8 cellular contexts compared by ENCODE assay signal in the genomic region with DNA sequence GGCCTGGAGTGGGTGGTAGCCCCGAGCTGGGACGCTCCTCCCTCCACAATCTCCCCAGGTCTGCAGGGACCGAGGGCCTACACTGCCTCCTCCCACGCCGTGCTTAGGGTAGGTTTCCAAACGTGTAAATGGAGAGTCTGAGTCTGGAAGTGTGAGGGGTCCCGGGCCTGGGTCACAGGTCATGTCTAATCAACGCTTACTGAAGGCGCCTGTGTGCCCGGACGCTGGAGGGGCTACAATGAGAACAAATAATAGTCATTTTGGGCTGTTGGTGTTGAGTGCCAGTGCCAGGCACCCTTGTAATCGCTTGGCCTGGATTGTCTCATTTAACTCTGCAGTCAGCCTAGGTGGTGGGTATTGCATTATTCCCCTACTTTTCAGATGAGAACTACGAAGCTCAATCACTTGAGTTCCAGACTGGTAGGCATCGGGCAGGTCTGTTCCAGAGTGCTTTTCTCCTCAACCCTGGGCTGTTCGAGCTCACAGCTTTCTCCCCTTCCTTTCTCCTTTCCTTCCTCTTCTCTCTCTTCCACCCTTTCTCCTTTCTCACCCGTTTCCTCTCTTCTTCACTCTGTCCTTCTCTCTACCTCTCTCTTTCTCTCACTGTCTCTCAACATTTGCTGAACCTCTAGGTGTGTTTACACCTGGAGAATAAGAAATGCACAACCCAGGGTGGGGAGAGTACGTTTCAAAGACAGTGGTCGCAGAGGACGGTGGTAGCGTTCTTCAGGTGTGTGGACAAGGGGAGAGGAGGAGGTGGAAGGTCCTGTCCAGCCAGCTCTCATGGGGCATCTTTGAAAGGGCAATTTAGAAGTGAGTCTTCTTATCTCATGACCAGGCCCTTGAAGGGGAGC. TPM values are rescaled to one million over a fixed set of nuclear protein-coding genes. Genes with fewer than 3 reads are reported as not detected.
DNase-seq lines count a peak whose midpoint lies in the region; ATAC-seq and TF ChIP-seq lines count a peak whose summit lies in the region.

No MANE protein-coding gene starts in this region.

- TF ChIP-seq POLR2A in esophagus muscularis mucosa (IDR thresholded peaks at IDR 0.05; ENCODE audit: low read depth) = no peak

- H3K27me3 ChIP-seq in DND-41 (ENCODE audit: insufficient read depth, low read length, poor library complexity) (no peaks in the 10 kb centered on the region), esophagus muscularis mucosa (no peaks in the 10 kb centered on the region)

- H3K79me2 ChIP-seq in DND-41 (ENCODE audit: insufficient read depth, low read length) = peaks cover 16% of the 10 kb centered on the region

- peak overlapping the region; percentile 92 for H3K4me2 ChIP-seq in DND-41 (ENCODE audit: insufficient read depth, low read length)

- H3K9me3 ChIP-seq in DND-41 (ENCODE audit: insufficient read depth, low read length, severe bottlenecking) = no peaks in the 10 kb centered on the region
- H3K9me3 ChIP-seq in esophagus muscularis mucosa = no peaks in the 10 kb centered on the region

- ATAC-seq in DND-41 (ENCODE audit: insufficient read depth, low read depth) = no peak
- peak; percentile 21 for ATAC-seq in GM21723 (IDR thresholded peaks at IDR 0.05; ENCODE audit: unreplicated experiment)

- peaks cover 26% of the 10 kb centered on the region for H3K4me1 ChIP-seq in DND-41 (ENCODE audit: insufficient read depth, low read length)
- H3K4me1 ChIP-seq in esophagus muscularis mucosa = peaks cover 17 to 71% (median 57%) of the 10 kb centered on the region in 4 donors

- peaks cover 12% of the 10 kb centered on the region for H3K36me3 ChIP-seq in DND-41 (ENCODE audit: insufficient read depth, low read length)
- peaks cover 2 to 15% (median 10%) of the 10 kb centered on the region in 4 donors for H3K36me3 ChIP-seq in esophagus muscularis mucosa

- peak overlapping the region; percentile 99 for H3K9ac ChIP-seq in DND-41 (ENCODE audit: low read depth, low read length)

- H2AFZ ChIP-seq in DND-41 (ENCODE audit: low read depth, low read length) = peak overlapping the region; percentile 90; the same call in 1 of the 2 replicates

- intact Hi-C loops in esophagus muscularis mucosa (cut with DNase I) = no loop called here

- CTCF ChIA-PET in RWPE1 (lab: Yijun Ruan, JAX) = interaction anchor here (0.9 kb wide), 1 partner anchor 341 kb away, joined by 7 read pairs; no protein-coding TSS in a partner anchor

- no peak for DNase-seq in DND-41
- peak; percentile 55 for DNase-seq in RWPE1 (ENCODE audit: low spot score)
- DNase-seq in esophagus muscularis mucosa (ENCODE audit: extremely low spot score) = no peak
- DNase-seq in pons (ENCODE audit: low spot score) = peak; percentile 9
- DNase-seq in MV-4-11 (lab: John Stamatoyannopoulos, UW) = no peak
- no peak for DNase-seq in AG20443 (ENCODE audit: low spot score)
- DNase-seq in stimulated activated CD4-positive, alpha-beta T cell treated with anti-CD3 and anti-CD28 coated beads, Interleukin-4, amount 100 ng/mL, for 1 hour = no peak

- TF ChIP-seq CTCF in DND-41 (IDR thresholded peaks at IDR 0.05; ENCODE audit: borderline replicate concordance, extremely low read depth, low read length, poor library complexity, severe bottlenecking) = no peak
- TF ChIP-seq CTCF in RWPE1 (conservative IDR thresholded peaks at IDR 0.05; ENCODE audit: low read depth) = no peak
- no peak for TF ChIP-seq CTCF in esophagus muscularis mucosa (IDR thresholded peaks at IDR 0.05)

- POLR2A ChIA-PET in RWPE1 (lab: Yijun Ruan, JAX; ENCODE audit: low non-redundant PET) = interaction anchor here (0.6 to 1.5 kb wide), 3 partner anchors 18 to 334 kb away, joined by 3 read pairs; partner anchors contain the start of genes EMC1 and MRTO4

- 54% methylated on average over 15 of the region's 20 CpGs for WGBS in esophagus muscularis mucosa

- H4K20me1 ChIP-seq in DND-41 (ENCODE audit: insufficient read depth, low read length) = peaks cover 10% of the 10 kb centered on the region; the same call in 1 of the 2 replicates

- no peak for TF ChIP-seq EP300 in esophagus muscularis mucosa (IDR thresholded peaks at IDR 0.05)

- H3K4me3 ChIP-seq in DND-41 (ENCODE audit: low read depth in 1 of 2, low read length in 2 of 2) = peak overlapping the region; percentile 36 to 79; a peak in 3 of 4 replicates
- H3K4me3 ChIP-seq in esophagus muscularis mucosa = peak overlapping the region; percentile 71 to 91 (median 80)

- peak overlapping the region; percentile 79 for H3K27ac ChIP-seq in DND-41 (ENCODE audit: low read length)
- peak overlapping the region; percentile 78 for H3K27ac ChIP-seq in RWPE1
- peak overlapping the region; percentile 84 to 93 (median 89) for H3K27ac ChIP-seq in esophagus muscularis mucosa (replicated peaks in 1 of 4)

RNA-seq across cellular contexts. Expression of gene SLC66A1, which starts 0.9 kb away (rescaled TPM):
- 10 to 100 TPM in 3 of 4 donors, 1 to 10 TPM in 1; 10.0 to 16.5 (median 11.3) TPM for total RNA-seq in esophagus muscularis mucosa

RNA-seq across cellular contexts. Expression of gene AKR7A2, which starts 1.1 kb away (rescaled TPM):
- 10 to 100 TPM; 45.2 to 68.2 (median 59.6) TPM for total RNA-seq in esophagus muscularis mucosa

RNA-seq across cellular contexts. Expression of gene AKR7A3, which starts 24.4 kb away (rescaled TPM):
- 1 to 10 TPM in 1 of 4 donors, under 1 TPM in 3; 0.13 to 1.6 (median 0.66) TPM for total RNA-seq in esophagus muscularis mucosa

Comparison
In these comparisons a context has a peak if more than half of its experiments do, and no peak if none do; other contexts are left out.
1. DNase-seq: peak in RWPE1 (single experiment) and pons (single experiment); none in DND-41 (single experiment), esophagus muscularis mucosa (single experiment), MV-4-11 (single experiment), AG20443 (single experiment) and stimulated activated CD4-positive, alpha-beta T cell treated with anti-CD3 and anti-CD28 coated beads, Interleukin-4, amount 100 ng/mL, for 1 hour (single experiment).
2. Peak in every context shown above with its lines, with median percentiles within 50 percentile points of each other: H3K27ac ChIP-seq.